Comparison of ENCODE assay signal across 1 cellular context in the genomic region with DNA sequence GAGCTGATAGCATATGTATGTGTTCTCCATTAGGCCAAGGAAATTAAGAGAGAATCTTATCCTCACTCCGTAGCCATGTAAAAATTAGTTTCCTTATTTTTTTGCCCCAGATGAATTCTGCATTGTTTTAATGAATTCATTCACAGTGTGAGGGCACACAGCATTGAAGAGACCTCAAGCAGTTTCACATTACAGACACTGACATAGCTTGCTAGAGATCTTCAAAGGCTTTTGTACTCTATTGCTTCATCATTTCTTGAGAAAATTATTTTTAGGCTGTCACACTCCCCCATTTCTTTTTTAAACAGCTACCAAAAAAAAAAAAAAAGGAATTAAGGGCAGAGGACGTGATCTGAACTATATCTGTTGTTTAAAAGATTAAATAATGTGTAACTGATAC.
TF ChIP-seq lines count a peak whose summit lies in the region.

No MANE protein-coding gene starts in this region.

TF ChIP-seq in K562, 482 proteins besides CTCF, POLR2A, EP300 and RAD21:
- TF ChIP-seq, protein P1, sequence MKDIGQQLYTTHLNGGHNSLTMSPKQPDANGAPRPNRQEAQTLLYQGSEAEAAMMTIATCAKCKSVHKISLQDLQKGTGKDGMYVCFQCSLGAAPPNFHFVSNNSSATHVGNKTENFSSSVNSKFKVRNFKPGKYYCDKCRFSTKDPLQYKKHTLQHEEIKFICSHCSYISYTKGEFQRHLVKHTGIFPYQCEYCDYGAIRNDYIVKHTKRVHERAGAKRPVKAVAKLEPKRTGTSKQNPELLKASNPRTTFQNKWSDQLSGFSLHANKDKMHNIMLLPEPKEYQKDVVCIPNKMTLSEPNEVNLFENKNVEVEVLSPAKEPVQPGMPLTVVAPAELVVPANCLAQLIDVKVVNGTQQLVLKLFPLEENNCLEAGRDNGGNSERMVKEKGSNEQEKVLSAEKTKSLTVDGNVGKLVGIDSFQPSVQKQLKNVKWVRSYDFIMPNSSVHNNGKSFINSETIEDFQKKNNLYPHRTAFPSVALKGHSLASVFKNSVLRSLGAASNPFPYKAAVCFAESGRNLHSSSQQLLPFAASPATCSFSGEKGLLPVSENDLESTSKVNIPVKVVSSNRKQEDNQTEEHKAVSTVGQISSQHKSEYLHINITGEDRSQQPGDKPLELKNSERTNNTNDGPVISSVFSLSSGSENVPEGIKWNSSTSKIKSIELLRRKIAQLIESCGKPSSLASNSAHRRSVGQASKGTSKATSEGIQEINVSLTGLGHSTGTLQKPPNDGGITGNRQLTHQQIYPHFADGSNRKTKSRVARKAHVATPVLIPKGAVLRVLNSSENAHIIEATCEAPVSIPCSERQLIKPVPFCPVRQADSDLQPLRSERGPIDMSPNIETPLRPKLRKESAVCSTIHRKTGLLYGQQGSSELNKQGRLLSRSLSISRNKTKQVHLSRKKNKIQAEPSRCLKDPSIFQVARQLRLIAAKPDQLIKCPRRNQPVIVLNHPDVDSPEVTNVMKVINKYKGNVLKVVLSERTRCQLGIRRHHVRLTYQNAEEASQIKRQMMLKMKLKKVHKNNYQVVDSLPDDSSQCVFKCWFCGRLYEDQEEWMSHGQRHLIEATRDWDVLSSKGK (CRISPR knock-in tag; IDR thresholded peaks at IDR 0.05) = no peak
- TF ChIP-seq, protein P2, sequence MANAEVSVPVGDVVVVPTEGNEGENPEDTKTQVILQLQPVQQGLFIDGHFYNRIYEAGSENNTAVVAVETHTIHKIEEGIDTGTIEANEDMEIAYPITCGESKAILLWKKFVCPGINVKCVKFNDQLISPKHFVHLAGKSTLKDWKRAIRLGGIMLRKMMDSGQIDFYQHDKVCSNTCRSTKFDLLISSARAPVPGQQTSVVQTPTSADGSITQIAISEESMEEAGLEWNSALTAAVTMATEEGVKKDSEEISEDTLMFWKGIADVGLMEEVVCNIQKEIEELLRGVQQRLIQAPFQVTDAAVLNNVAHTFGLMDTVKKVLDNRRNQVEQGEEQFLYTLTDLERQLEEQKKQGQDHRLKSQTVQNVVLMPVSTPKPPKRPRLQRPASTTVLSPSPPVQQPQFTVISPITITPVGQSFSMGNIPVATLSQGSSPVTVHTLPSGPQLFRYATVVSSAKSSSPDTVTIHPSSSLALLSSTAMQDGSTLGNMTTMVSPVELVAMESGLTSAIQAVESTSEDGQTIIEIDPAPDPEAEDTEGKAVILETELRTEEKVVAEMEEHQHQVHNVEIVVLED (CRISPR knock-in tag; IDR thresholded peaks at IDR 0.05) = no peak
- TF ChIP-seq ZNF217 (CRISPR knock-in tag; IDR thresholded peaks at IDR 0.05) = no peak
- TF ChIP-seq PCBP1 (IDR thresholded peaks at IDR 0.05; ENCODE audit: low read depth, low read length, poor library complexity, severe bottlenecking) = no peak
- TF ChIP-seq HNRNPH1 (optimal IDR thresholded peaks at IDR 0.05; ENCODE audit: low read depth, low read length) = no peak
- TF ChIP-seq, protein P3, sequence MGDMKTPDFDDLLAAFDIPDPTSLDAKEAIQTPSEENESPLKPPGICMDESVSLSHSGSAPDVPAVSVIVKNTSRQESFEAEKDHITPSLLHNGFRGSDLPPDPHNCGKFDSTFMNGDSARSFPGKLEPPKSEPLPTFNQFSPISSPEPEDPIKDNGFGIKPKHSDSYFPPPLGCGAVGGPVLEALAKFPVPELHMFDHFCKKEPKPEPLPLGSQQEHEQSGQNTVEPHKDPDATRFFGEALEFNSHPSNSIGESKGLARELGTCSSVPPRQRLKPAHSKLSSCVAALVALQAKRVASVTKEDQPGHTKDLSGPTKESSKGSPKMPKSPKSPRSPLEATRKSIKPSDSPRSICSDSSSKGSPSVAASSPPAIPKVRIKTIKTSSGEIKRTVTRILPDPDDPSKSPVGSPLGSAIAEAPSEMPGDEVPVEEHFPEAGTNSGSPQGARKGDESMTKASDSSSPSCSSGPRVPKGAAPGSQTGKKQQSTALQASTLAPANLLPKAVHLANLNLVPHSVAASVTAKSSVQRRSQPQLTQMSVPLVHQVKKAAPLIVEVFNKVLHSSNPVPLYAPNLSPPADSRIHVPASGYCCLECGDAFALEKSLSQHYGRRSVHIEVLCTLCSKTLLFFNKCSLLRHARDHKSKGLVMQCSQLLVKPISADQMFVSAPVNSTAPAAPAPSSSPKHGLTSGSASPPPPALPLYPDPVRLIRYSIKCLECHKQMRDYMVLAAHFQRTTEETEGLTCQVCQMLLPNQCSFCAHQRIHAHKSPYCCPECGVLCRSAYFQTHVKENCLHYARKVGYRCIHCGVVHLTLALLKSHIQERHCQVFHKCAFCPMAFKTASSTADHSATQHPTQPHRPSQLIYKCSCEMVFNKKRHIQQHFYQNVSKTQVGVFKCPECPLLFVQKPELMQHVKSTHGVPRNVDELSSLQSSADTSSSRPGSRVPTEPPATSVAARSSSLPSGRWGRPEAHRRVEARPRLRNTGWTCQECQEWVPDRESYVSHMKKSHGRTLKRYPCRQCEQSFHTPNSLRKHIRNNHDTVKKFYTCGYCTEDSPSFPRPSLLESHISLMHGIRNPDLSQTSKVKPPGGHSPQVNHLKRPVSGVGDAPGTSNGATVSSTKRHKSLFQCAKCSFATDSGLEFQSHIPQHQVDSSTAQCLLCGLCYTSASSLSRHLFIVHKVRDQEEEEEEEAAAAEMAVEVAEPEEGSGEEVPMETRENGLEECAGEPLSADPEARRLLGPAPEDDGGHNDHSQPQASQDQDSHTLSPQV (IDR thresholded peaks at IDR 0.05) = no peak
- no peak for TF ChIP-seq CEBPG (CRISPR knock-in tag; IDR thresholded peaks at IDR 0.05)
- TF ChIP-seq CEBPG (tag; conservative IDR thresholded peaks at IDR 0.05 in 1 of 2, IDR thresholded peaks at IDR 0.05 in 1 of 2) = 0 out of 4 replicates have a peak, but pooled peaks of 1 of the 2 experiments have one; percentile 17
- no peak for TF ChIP-seq ZNF165 (CRISPR knock-in tag; IDR thresholded peaks at IDR 0.05; ENCODE audit: borderline replicate concordance)
- peak; percentile 44 for TF ChIP-seq CEBPB (tag; IDR thresholded peaks at IDR 0.05)
